In genomic region chr6:67698534-67698933, GRCh38 we compare ENCODE assay signal across 21 cellular contexts.
"Had no signal": no experiment of that assay in that cellular context is flagged by ENCODE, and none has a peak within 500 bp of the region (broad histone marks: within the 10 kb centered on the region; RNA-seq: fewer than 3 reads in every experiment).

No MANE protein-coding gene starts in this region.

- H3K27ac Mint-ChIP-seq: activated B cell treated with CpG ODN at 0.5 μM for 24 hours; activated CD4-positive, alpha-beta memory T cell treated with anti-CD3 and anti-CD28 coated beads, Interleukin-2, amount 10 ng/mL, durations not matched to agents 7 days and 5 days; activated CD8-positive, alpha-beta memory T cell treated with anti-CD3 and anti-CD28 coated beads, Interleukin-2, amount 10 ng/mL, durations not matched to agents 7 days and 5 days; activated naive CD8-positive, alpha-beta T cell treated with anti-CD3 and anti-CD28 coated beads for 36 hours; brain; naive B cell; neural progenitor cell had no signal

- DNase-seq: activated B cell treated with CpG ODN at 0.5 μM for 24 hours; activated CD4-positive, alpha-beta memory T cell treated with anti-CD3 and anti-CD28 coated beads, Interleukin-2, amount 10 ng/mL, durations not matched to agents 7 days and 5 days; activated CD4-positive, alpha-beta T cell treated with anti-CD3 and anti-CD28 coated beads for 48 hours; activated CD8-positive, alpha-beta memory T cell treated with anti-CD3 and anti-CD28 coated beads, Interleukin-2, amount 10 ng/mL, durations not matched to agents 7 days and 5 days; activated naive CD4-positive, alpha-beta T cell; activated naive CD8-positive, alpha-beta T cell treated with anti-CD3 and anti-CD28 coated beads for 36 hours; amygdala; caudate nucleus; colonic mucosa; erythroblast; gastrocnemius medialis; head of caudate nucleus; left ventricle myocardium inferior; mesenchymal stem cell; mucosa of descending colon; naive B cell; stimulated activated CD4-positive, alpha-beta T cell treated with anti-CD3 and anti-CD28 coated beads, Interleukin-2, amount 100 ng/mL, for 24 hours; stimulated activated naive CD4-positive, alpha-beta T cell treated with Interleukin-2 at 50 U/mL for 16 hours; thyroid gland had no signal

- H3K4me1 Mint-ChIP-seq: activated B cell treated with CpG ODN at 0.5 μM for 24 hours; activated CD4-positive, alpha-beta memory T cell treated with anti-CD3 and anti-CD28 coated beads, Interleukin-2, amount 10 ng/mL, durations not matched to agents 7 days and 5 days; activated CD8-positive, alpha-beta memory T cell treated with anti-CD3 and anti-CD28 coated beads, Interleukin-2, amount 10 ng/mL, durations not matched to agents 7 days and 5 days; activated naive CD8-positive, alpha-beta T cell treated with anti-CD3 and anti-CD28 coated beads for 36 hours; brain; naive B cell; neural progenitor cell had no signal

- H3K36me3 Mint-ChIP-seq: activated CD8-positive, alpha-beta memory T cell treated with anti-CD3 and anti-CD28 coated beads, Interleukin-2, amount 10 ng/mL, durations not matched to agents 7 days and 5 days; activated naive CD8-positive, alpha-beta T cell treated with anti-CD3 and anti-CD28 coated beads for 36 hours; brain; naive B cell; neural progenitor cell had no signal

- H3K4me3 Mint-ChIP-seq: activated B cell treated with CpG ODN at 0.5 μM for 24 hours; activated CD4-positive, alpha-beta memory T cell treated with anti-CD3 and anti-CD28 coated beads, Interleukin-2, amount 10 ng/mL, durations not matched to agents 7 days and 5 days; activated CD8-positive, alpha-beta memory T cell treated with anti-CD3 and anti-CD28 coated beads, Interleukin-2, amount 10 ng/mL, durations not matched to agents 7 days and 5 days; activated naive CD8-positive, alpha-beta T cell treated with anti-CD3 and anti-CD28 coated beads for 36 hours; brain; naive B cell; neural progenitor cell had no signal

- H3K27me3 Mint-ChIP-seq: activated B cell treated with CpG ODN at 0.5 μM for 24 hours; activated CD4-positive, alpha-beta memory T cell treated with anti-CD3 and anti-CD28 coated beads, Interleukin-2, amount 10 ng/mL, durations not matched to agents 7 days and 5 days; activated CD8-positive, alpha-beta memory T cell treated with anti-CD3 and anti-CD28 coated beads, Interleukin-2, amount 10 ng/mL, durations not matched to agents 7 days and 5 days; activated naive CD8-positive, alpha-beta T cell treated with anti-CD3 and anti-CD28 coated beads for 36 hours; brain; naive B cell had no signal

- H3K9me3 Mint-ChIP-seq: activated CD4-positive, alpha-beta memory T cell treated with anti-CD3 and anti-CD28 coated beads, Interleukin-2, amount 10 ng/mL, durations not matched to agents 7 days and 5 days; activated naive CD8-positive, alpha-beta T cell treated with anti-CD3 and anti-CD28 coated beads for 36 hours; brain; neural progenitor cell had no signal

- ATAC-seq: activated CD8-positive, alpha-beta memory T cell treated with anti-CD3 and anti-CD28 coated beads, Interleukin-2, amount 10 ng/mL, durations not matched to agents 7 days and 5 days; gastrocnemius medialis; mucosa of descending colon had no signal
